11 cellular contexts compared by ENCODE assay signal in genomic region chr5:130267926-130268325, GRCh38.
"Had no signal": no experiment of that assay in that cellular context is flagged by ENCODE, and none has a peak within 500 bp of the region (broad histone marks: within the 10 kb centered on the region; RNA-seq: fewer than 3 reads in every experiment).

No MANE protein-coding gene starts in this region.

- H3K4me3 ChIP-seq: GM23248, GM23338, HAP-1 had no signal

- H3K4me1 ChIP-seq: HAP-1 had no signal

- H3K9ac ChIP-seq: GM23248 had no signal

- H3K27ac ChIP-seq: GM23248 had no signal

- DNase-seq: GM23248, GOT3, H7, H9, HCEC 1CT, HFFc6 had no signal

- H3K9me3 ChIP-seq: HAP-1 had no signal

- H3K4me2 ChIP-seq: GM23338 had no signal

- ATAC-seq: GM23338, HCT116 had no signal

- H2AFZ ChIP-seq: GM23248, GM23338 had no signal

- FAIRE-seq: H1, H54 had no signal

- H3K36me3 ChIP-seq: HAP-1 had no signal
